Comparison of ENCODE assay signal across 23 cellular contexts in genomic region chr3:107498646-107499045, GRCh38.
"Had no signal": no experiment of that assay in that cellular context is flagged by ENCODE, and none has a peak within 500 bp of the region (broad histone marks: within the 10 kb centered on the region; RNA-seq: fewer than 3 reads in every experiment).

No MANE protein-coding gene starts in this region.

- H3K36me3 Mint-ChIP-seq: activated CD4-positive, alpha-beta memory T cell treated with anti-CD3 and anti-CD28 coated beads for 36 hours; activated naive CD8-positive, alpha-beta T cell; brain had no signal

- H3K4me3 ChIP-seq: SK-N-MC had no signal

- H3K9me3 Mint-ChIP-seq: activated CD4-positive, alpha-beta memory T cell treated with anti-CD3 and anti-CD28 coated beads for 36 hours; activated CD4-positive, alpha-beta T cell treated with anti-CD3 and anti-CD28 coated beads, Interleukin-2, amount 10 ng/mL, durations not matched to agents 7 days and 5 days; activated T-helper 17 cell treated with anti-CD3 and anti-CD28 coated beads, Interleukin-2, amount 50 U/mL, for 72 hours; central memory CD8-positive, alpha-beta T cell had no signal

- H3K4me3 Mint-ChIP-seq: activated CD4-positive, alpha-beta memory T cell treated with anti-CD3 and anti-CD28 coated beads for 36 hours; activated CD4-positive, alpha-beta T cell treated with anti-CD3 and anti-CD28 coated beads, Interleukin-2, amount 10 ng/mL, durations not matched to agents 7 days and 5 days; activated naive CD4-positive, alpha-beta T cell treated with anti-CD3 and anti-CD28 coated beads for 36 hours; activated naive CD8-positive, alpha-beta T cell; activated T-helper 17 cell treated with anti-CD3 and anti-CD28 coated beads, Interleukin-2, amount 50 U/mL, for 72 hours; brain; central memory CD8-positive, alpha-beta T cell had no signal

- DNase-seq: activated CD4-positive, alpha-beta memory T cell treated with anti-CD3 and anti-CD28 coated beads for 36 hours; activated CD4-positive, alpha-beta T cell treated with anti-CD3 and anti-CD28 coated beads, Interleukin-2, amount 10 ng/mL, durations not matched to agents 7 days and 5 days; activated CD4-positive, CD25-positive, alpha-beta regulatory T cell; activated CD8-positive, alpha-beta memory T cell treated with anti-CD3 and anti-CD28 coated beads for 24 hours; activated gamma-delta T cell; activated naive CD4-positive, alpha-beta T cell treated with anti-CD3 and anti-CD28 coated beads for 36 hours; activated T-cell treated with anti-CD3 and anti-CD28 coated beads for 4 hours; activated T-cell treated with anti-CD3 and anti-CD28 coated beads, Interleukin-2, amount 50 U/mL, for 48 hours; amygdala; NCI-H1048; NCI-H1694; NCI-H2029; NCI-H2107; NCI-H2171 treated with DMSO at 0.1 percent for 48 hours; NCI-H226; NCI-H82; T-helper 1 cell had no signal

- H3K27ac ChIP-seq: SK-N-MC, VCaP had no signal

- H3K27ac Mint-ChIP-seq: activated CD4-positive, alpha-beta memory T cell treated with anti-CD3 and anti-CD28 coated beads for 36 hours; activated CD4-positive, alpha-beta T cell treated with anti-CD3 and anti-CD28 coated beads, Interleukin-2, amount 10 ng/mL, durations not matched to agents 7 days and 5 days; activated naive CD4-positive, alpha-beta T cell treated with anti-CD3 and anti-CD28 coated beads for 36 hours; activated naive CD8-positive, alpha-beta T cell; activated T-helper 17 cell treated with anti-CD3 and anti-CD28 coated beads, Interleukin-2, amount 50 U/mL, for 72 hours; brain had no signal

- H3K4me1 Mint-ChIP-seq: activated CD4-positive, alpha-beta T cell treated with anti-CD3 and anti-CD28 coated beads, Interleukin-2, amount 10 ng/mL, durations not matched to agents 7 days and 5 days; activated T-helper 17 cell treated with anti-CD3 and anti-CD28 coated beads, Interleukin-2, amount 50 U/mL, for 72 hours; brain had no signal
